ENCODE assay signal across 8 cellular contexts in the genomic region with DNA sequence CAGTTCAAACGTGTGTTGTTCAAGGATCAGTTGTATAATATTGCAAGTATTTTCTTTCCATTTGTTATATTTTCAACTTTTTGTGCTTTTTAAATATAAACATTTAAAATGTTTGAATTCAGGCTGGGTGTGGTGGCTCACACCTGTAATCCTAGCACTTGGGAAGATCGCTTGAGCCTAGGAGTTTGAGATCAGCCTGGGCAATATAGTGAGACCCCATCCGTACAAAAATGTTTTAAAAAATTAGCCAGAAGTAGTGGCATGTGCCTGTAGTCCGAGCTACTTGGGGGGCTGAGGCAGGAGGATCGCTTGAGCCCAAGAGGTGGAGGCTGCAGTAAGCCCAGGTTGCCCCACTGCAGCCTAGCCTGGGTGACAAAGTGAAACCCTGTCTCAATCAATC. TPM values are rescaled to one million over a fixed set of nuclear protein-coding genes. Genes with fewer than 3 reads are reported as not detected.
"Had no signal": no experiment of that assay in that cellular context is flagged by ENCODE, and none has a peak within 500 bp of the region (broad histone marks: within the 10 kb centered on the region; RNA-seq: fewer than 3 reads in every experiment).

No MANE protein-coding gene starts in this region.

- FAIRE-seq: H1, H54, HTR-8/SVneo had no signal

- H3K4me3 Mint-ChIP-seq: GM23338, H9, IgD-negative memory B cell had no signal

- H2AFZ ChIP-seq: GM23338 had no signal

- ATAC-seq: GM23338 had no signal

- H3K9me3 Mint-ChIP-seq: GM23338, H9, IgD-negative memory B cell had no signal

- H3K27me3 Mint-ChIP-seq: IgD-negative memory B cell had no signal

- H3K4me3 ChIP-seq: GM23338 had no signal

- H3K27ac Mint-ChIP-seq: GM23338, H9, IgD-negative memory B cell had no signal

- H3K4me2 ChIP-seq: GM23338 had no signal

- DNase-seq: H9, HCEC 1CT, KG1 had no signal

RNA-seq across cellular contexts. Expression of gene STX19, which starts 43.8 kb away (rescaled TPM):
- total RNA-seq: GM23338, H1, H9 had no signal
- polyA plus RNA-seq: H1 had no signal
